In the genomic region with DNA sequence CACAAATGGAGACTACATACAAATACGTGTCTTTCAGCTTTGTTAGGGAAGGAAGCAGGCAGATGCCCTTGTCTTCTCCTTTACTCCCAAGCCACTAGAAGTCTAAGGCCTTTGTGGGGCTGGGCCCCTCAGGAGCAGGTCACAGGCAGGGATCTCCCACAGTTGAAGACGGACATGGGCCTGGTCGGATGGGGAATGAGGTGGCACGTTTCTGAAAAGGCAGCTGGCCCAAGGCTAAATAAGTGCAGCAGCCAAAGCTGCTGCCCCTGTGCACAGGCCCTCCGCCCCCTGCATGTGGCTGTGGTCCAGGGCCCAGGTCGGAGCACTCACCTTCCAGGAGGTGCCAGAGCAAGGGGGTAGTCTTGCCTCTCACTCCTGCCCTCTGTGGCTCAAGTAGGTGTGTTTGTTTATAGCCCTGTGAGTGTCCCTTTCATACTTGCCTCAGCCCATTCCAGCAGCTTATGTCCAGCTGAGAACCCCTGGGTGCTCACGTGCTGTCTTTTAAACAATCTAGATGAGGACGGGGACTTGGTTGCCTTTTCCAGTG, we compare ENCODE assay signal across 9 cellular contexts. TPM values are rescaled to one million over a fixed set of nuclear protein-coding genes. Genes with fewer than 3 reads are reported as not detected.
A peak's percentile ranks its signal among the peaks of the same experiment; 100 is the strongest.
DNase-seq lines count a peak whose midpoint lies in the region; TF ChIP-seq lines count a peak whose summit lies in the region.
"Had no signal": no experiment of that assay in that cellular context is flagged by ENCODE, and none has a peak within 500 bp of the region (broad histone marks: within the 10 kb centered on the region; RNA-seq: fewer than 3 reads in every experiment).

No MANE protein-coding gene starts in this region.

- H3K4me3 ChIP-seq in SK-N-MC: peak overlapping the region; percentile 92; the same call in 1 of the 2 replicates
- peak overlapping the region; percentile 93 to 100 (median 96) for H3K4me3 ChIP-seq in esophagus muscularis mucosa
- peak overlapping the region; percentile 98 to 100 for H3K4me3 ChIP-seq in prostate gland
- no peak overlapping the region for H3K4me3 ChIP-seq in WERI-Rb-1 (ENCODE audit: low read depth, low read length)

- H3K9me3 ChIP-seq in SK-N-MC (ENCODE audit: low read depth, low read length) (no peaks in the 10 kb centered on the region), esophagus muscularis mucosa (no peaks in the 10 kb centered on the region), prostate gland (no peaks in the 10 kb centered on the region), WERI-Rb-1 (ENCODE audit: severe bottlenecking) (no peaks in the 10 kb centered on the region)

- WGBS in esophagus muscularis mucosa: 60% methylated on average over 6 of the region's 8 CpGs
- 40% methylated on average over 8 of the region's 8 CpGs for WGBS in prostate gland

- DNase-seq in D341Med (ENCODE audit: low spot score) (peak; percentile 8), SK-N-MC (ENCODE audit: low read depth, low spot score) (no peak), esophagus muscularis mucosa (ENCODE audit: extremely low spot score) (no peak), prostate gland (ENCODE audit: low spot score) (no peak), WERI-Rb-1 (no peak), GF-D8 (lab: John Stamatoyannopoulos, UW) (no peak), NCI-H1105 (lab: John Stamatoyannopoulos, UW) (no peak)
- no peak for DNase-seq in central memory CD4-positive, alpha-beta T cell
- DNase-seq: NCI-H1417 treated with DMSO at 0.1 percent for 48 hours had no signal

- intact Hi-C loops in esophagus muscularis mucosa (cut with DNase I): loop anchor here (5.0 kb wide), 1 partner anchor 35 kb away; the partner anchor contains the start of gene MRNIP
- intact Hi-C loops in prostate gland (cut with DNase I): loop anchor here (5.0 kb wide), 2 partner anchors 35 to 125 kb away; partner anchors contain the start of genes CANX and MRNIP

- H3K4me1 ChIP-seq in esophagus muscularis mucosa (peaks cover 67 to 89% (median 88%) of the 10 kb centered on the region in 4 donors), prostate gland (replicated peaks) (peaks cover 32% of the 10 kb centered on the region)

- TF ChIP-seq EP300 in esophagus muscularis mucosa (IDR thresholded peaks at IDR 0.05): no peak

- H3K36me3 ChIP-seq in SK-N-MC (ENCODE audit: insufficient read depth, low read length): peaks cover 17% of the 10 kb centered on the region; the same call in 1 of the 2 replicates
- H3K36me3 ChIP-seq in esophagus muscularis mucosa: peaks cover 42 to 57% (median 51%) of the 10 kb centered on the region in 4 donors
- peaks cover 26 to 33% of the 10 kb centered on the region in 2 donors for H3K36me3 ChIP-seq in prostate gland
- peaks cover 7% of the 10 kb centered on the region for H3K36me3 ChIP-seq in WERI-Rb-1

- peak overlapping the region; percentile 39 for H3K9ac ChIP-seq in SK-N-MC (ENCODE audit: insufficient read length)

- H3K27me3 ChIP-seq in esophagus muscularis mucosa: no peaks in the 10 kb centered on the region
- no peaks in the 10 kb centered on the region for H3K27me3 ChIP-seq in prostate gland (replicated peaks; ENCODE audit: insufficient read depth)
- H3K27me3 ChIP-seq in WERI-Rb-1 (ENCODE audit: insufficient read depth, low read depth, severe bottlenecking): no peaks in the 10 kb centered on the region

- H3K27ac ChIP-seq in SK-N-MC: no peak overlapping the region
- H3K27ac ChIP-seq in esophagus muscularis mucosa (replicated peaks in 1 of 4): peak overlapping the region; percentile 99 to 100 (median 100)
- peak overlapping the region; percentile 100 for H3K27ac ChIP-seq in prostate gland
- H3K27ac ChIP-seq in WERI-Rb-1: no peak overlapping the region

- TF ChIP-seq POLR2A in esophagus muscularis mucosa (IDR thresholded peaks at IDR 0.05; ENCODE audit: low read depth) (no peak), prostate gland (IDR thresholded peaks at IDR 0.05) (no peak)

- TF ChIP-seq CTCF in esophagus muscularis mucosa (IDR thresholded peaks at IDR 0.05) (no peak), prostate gland (IDR thresholded peaks at IDR 0.05) (no peak), WERI-Rb-1 (IDR thresholded peaks at IDR 0.05; ENCODE audit: low read depth, low read length) (no peak)

RNA-seq across cellular contexts. Expression of gene SQSTM1, which starts 1.8 kb away (rescaled TPM):
- total RNA-seq in esophagus muscularis mucosa (100 to 1,000 TPM; 333 to 453 (median 392) TPM), prostate gland (100 to 1,000 TPM; 377 to 527 TPM)

RNA-seq across cellular contexts. Expression of gene MGAT4B, which starts 15.9 kb away (rescaled TPM):
- total RNA-seq in esophagus muscularis mucosa (10 to 100 TPM; 47.1 to 70.6 (median 59.2) TPM), prostate gland (100 to 1,000 TPM in 1 of 2 donors, 10 to 100 TPM in 1; 82.7 to 142 TPM)

RNA-seq across cellular contexts. Expression of gene LTC4S, which starts 28.7 kb away (rescaled TPM):
- total RNA-seq in esophagus muscularis mucosa (10 to 100 TPM in 3 of 4 donors, 1 to 10 TPM in 1; 7.9 to 15.2 (median 12.8) TPM), prostate gland (1 to 10 TPM; 7.8 to 8.2 TPM)

RNA-seq across cellular contexts. Expression of gene MRNIP, which starts 36.1 kb away (rescaled TPM):
- total RNA-seq in esophagus muscularis mucosa: 10 to 100 TPM; 21.2 to 34.2 (median 23.3) TPM
- 10 to 100 TPM; 30.0 to 55.2 TPM for total RNA-seq in prostate gland

Comparison
In these comparisons a context has a peak if more than half of its experiments do, and no peak if none do; other contexts are left out.
1. H3K27ac ChIP-seq: peak in esophagus muscularis mucosa (4 of 4) and prostate gland (2 of 2); none in SK-N-MC (single experiment) and WERI-Rb-1 (single experiment).